ENCODE assay signal across 28 cellular contexts in genomic region chr10:91036807-91037405, GRCh38.
DNase-seq lines count a peak whose midpoint lies in the region; ATAC-seq, FAIRE-seq and TF ChIP-seq lines count a peak whose summit lies in the region.
"Had no signal": no experiment of that assay in that cellular context is flagged by ENCODE, and none has a peak within 500 bp of the region (broad histone marks: within the 10 kb centered on the region; RNA-seq: fewer than 3 reads in every experiment).

No MANE protein-coding gene starts in this region.

- no peak overlapping the region for H2AFZ ChIP-seq in astrocyte (ENCODE audit: low read depth, low read length)

- H3K4me3 ChIP-seq in astrocyte (ENCODE audit: insufficient read depth, low read depth, low read length) (no peak overlapping the region), gastrocnemius medialis (no peak overlapping the region)
- H3K4me3 ChIP-seq: body of pancreas, MG63, prostate gland, SK-N-MC, thoracic aorta, uterus had no signal

- H3K79me2 ChIP-seq in astrocyte (ENCODE audit: insufficient read depth, low read length), result no peaks in the 10 kb centered on the region

- H3K27ac ChIP-seq in astrocyte (ENCODE audit: low read depth, low read length) (no peak overlapping the region), gastrocnemius medialis (peak overlapping the region in 3 of 4 donors; percentile 10 to 64 (median 21))
- H3K27ac ChIP-seq: body of pancreas, epithelial cell of prostate, foreskin keratinocyte, neutrophil, prostate gland, SK-N-MC, thoracic aorta, uterus had no signal

- H3K9me3 ChIP-seq in astrocyte (ENCODE audit: insufficient read depth, low read depth, low read length), result no peaks in the 10 kb centered on the region
- H3K9me3 ChIP-seq in gastrocnemius medialis, result no peaks in the 10 kb centered on the region
- H3K9me3 ChIP-seq: body of pancreas, MG63, neutrophil, prostate gland, thoracic aorta, uterus had no signal

- no peak for FAIRE-seq in astrocyte (lab: Jason Lieb, UNC)
- FAIRE-seq: colon had no signal

- H3K4me2 ChIP-seq in astrocyte (ENCODE audit: low read length), result no peak overlapping the region

- TF ChIP-seq CTCF in astrocyte (IDR thresholded peaks at IDR 0.05; ENCODE audit: insufficient read depth, low read depth, low read length) (no peak), gastrocnemius medialis (IDR thresholded peaks at IDR 0.05 in 4 of 5, conservative IDR thresholded peaks at IDR 0.05 in 1 of 5) (no peak)

- DNase-seq in GM03348 (ENCODE audit: low spot score), result peak; percentile 38
- peak; percentile 60 for DNase-seq in astrocyte (ENCODE audit: low read depth)
- peak; percentile 23 for DNase-seq in fibroblast of peridontal ligament (ENCODE audit: extremely low read depth)
- DNase-seq in gastrocnemius medialis, result peak in 1 of 2 donors; percentile 19
- DNase-seq in NCI-H526 (lab: John Stamatoyannopoulos, UW), result no peak
- no peak for DNase-seq in T-helper 9 cell
- DNase-seq in head of caudate nucleus, result no peak
- DNase-seq: activated CD4-positive, alpha-beta T cell treated with anti-CD3 and anti-CD28 coated beads for 4 hours; activated effector memory CD4-positive, alpha-beta T cell treated with Interleukin-2 at 50 U/mL for 16 hours; activated naive CD8-positive, alpha-beta T cell treated with anti-CD3 and anti-CD28 coated beads for 36 hours; activated T-cell treated with anti-CD3 and anti-CD28 coated beads for 4 hours; body of pancreas; CD8-positive, alpha-beta T cell; effector CD8-positive, alpha-beta T cell; foreskin keratinocyte; left cardiac atrium; MG63; NCI-H2029 treated with DMSO at 0.1 percent for 48 hours; NCI-H748 treated with DMSO at 0.1 percent for 48 hours; stimulated activated naive CD8-positive, alpha-beta T cell treated with anti-CD3 and anti-CD28 coated beads, Interleukin-15, Interleukin-2, amounts not matched to agents 100 U/mL and 50 U/mL, for 24 hours; T-helper 17 cell; uterus had no signal

- peaks cover 17% of the 10 kb centered on the region for H3K4me1 Mint-ChIP-seq in astrocyte (ENCODE audit: low read depth, unreplicated experiment)

- intact Hi-C loops in gastrocnemius medialis (cut with DNase I; ENCODE audit: low total_unique reads), result no loop called here
- intact Hi-C loops in head of caudate nucleus (cut with DNase I), result no loop called here

- H3K9ac ChIP-seq in astrocyte (ENCODE audit: low read length), result no peak overlapping the region

- H3K4me1 ChIP-seq in astrocyte (ENCODE audit: insufficient read depth, low read length) (no peaks in the 10 kb centered on the region), gastrocnemius medialis (peaks cover 18 to 24% of the 10 kb centered on the region in 2 donors)
- H3K4me1 ChIP-seq: foreskin keratinocyte, prostate gland, uterus had no signal

- H3K27me3 Mint-ChIP-seq in astrocyte (ENCODE audit: low read depth, unreplicated experiment), result no peaks in the 10 kb centered on the region
- H3K27me3 Mint-ChIP-seq: activated naive CD8-positive, alpha-beta T cell treated with anti-CD3 and anti-CD28 coated beads for 36 hours had no signal

- H3K36me3 ChIP-seq in astrocyte (ENCODE audit: insufficient read depth, low read length) (no peaks in the 10 kb centered on the region), gastrocnemius medialis (no peaks in the 10 kb centered on the region)
- H3K36me3 ChIP-seq: MG63, neutrophil, prostate gland, thoracic aorta, uterus had no signal

- H3K4me3 Mint-ChIP-seq in astrocyte (ENCODE audit: unreplicated experiment), result no peak overlapping the region
- H3K4me3 Mint-ChIP-seq: activated naive CD8-positive, alpha-beta T cell treated with anti-CD3 and anti-CD28 coated beads for 36 hours; CD8-positive, alpha-beta T cell; T-helper 17 cell had no signal

- peak; percentile 32 to 79 for ATAC-seq in gastrocnemius medialis
- ATAC-seq: body of pancreas; CD8-positive, alpha-beta T cell; foreskin keratinocyte; left cardiac atrium; stimulated activated naive CD8-positive, alpha-beta T cell treated with anti-CD3 and anti-CD28 coated beads, Interleukin-15, Interleukin-2, amounts not matched to agents 100 U/mL and 50 U/mL, for 24 hours; T-helper 17 cell had no signal

- H3K9me3 Mint-ChIP-seq in astrocyte (ENCODE audit: unreplicated experiment), result peaks cover 2% of the 10 kb centered on the region

- no peaks in the 10 kb centered on the region for H4K20me1 ChIP-seq in astrocyte (ENCODE audit: insufficient read depth, low read length)

- in situ Hi-C loops in gastrocnemius medialis (cut with MboI; ENCODE audit: low sequenced_read_pairs in 4 of 4), result no loop called here

- H3K27ac Mint-ChIP-seq in astrocyte (ENCODE audit: unreplicated experiment), result no peak overlapping the region
- H3K27ac Mint-ChIP-seq: activated naive CD8-positive, alpha-beta T cell treated with anti-CD3 and anti-CD28 coated beads for 36 hours; CD8-positive, alpha-beta T cell; T-helper 17 cell had no signal

- no peak for TF ChIP-seq POLR2A in gastrocnemius medialis (IDR thresholded peaks at IDR 0.05)

- H3K36me3 Mint-ChIP-seq in astrocyte (ENCODE audit: low read depth, unreplicated experiment), result peaks cover 3% of the 10 kb centered on the region
- H3K36me3 Mint-ChIP-seq: CD8-positive, alpha-beta T cell had no signal

- H3K27me3 ChIP-seq in astrocyte (ENCODE audit: insufficient read depth, low read length) (no peaks in the 10 kb centered on the region), gastrocnemius medialis (no peaks in the 10 kb centered on the region)
- H3K27me3 ChIP-seq: body of pancreas, MG63, uterus had no signal

Comparison
In these comparisons a context has a peak if more than half of its experiments do, and no peak if none do; other contexts are left out.
1. DNase-seq: peak in GM03348 (single experiment), astrocyte (single experiment) and fibroblast of peridontal ligament (single experiment); none in NCI-H526 (0 of 2), T-helper 9 cell (single experiment) and head of caudate nucleus (0 of 42).